1 cellular context compared by ENCODE assay signal in the genomic region with DNA sequence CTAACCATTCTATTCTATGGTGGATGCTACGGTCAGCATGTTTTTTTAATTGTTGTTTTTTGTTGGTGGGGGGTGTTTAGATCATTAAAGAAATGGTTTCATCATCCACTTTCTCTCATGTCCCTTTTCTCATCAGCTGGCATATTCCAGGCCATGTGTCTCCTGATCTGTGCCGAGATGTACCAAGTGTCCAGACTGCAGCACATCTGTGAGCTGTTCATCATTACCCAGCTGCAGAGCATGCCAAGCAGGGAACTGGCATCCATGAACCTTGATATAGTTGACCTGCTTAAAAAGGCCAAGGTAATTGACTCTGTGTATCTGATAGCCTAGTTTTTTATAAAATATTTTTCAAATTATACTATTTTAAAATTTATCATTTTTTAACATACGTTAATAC.
TF ChIP-seq lines count a peak whose summit lies in the region.

No MANE protein-coding gene starts in this region.

TF ChIP-seq in K562, 482 proteins besides CTCF, POLR2A, EP300 and RAD21:
- TF ChIP-seq WHSC1 (IDR thresholded peaks at IDR 0.05; ENCODE audit: low read length), result no peak
- TF ChIP-seq BACH1 (tag; IDR thresholded peaks at IDR 0.05), result no peak
- TF ChIP-seq, protein P1, sequence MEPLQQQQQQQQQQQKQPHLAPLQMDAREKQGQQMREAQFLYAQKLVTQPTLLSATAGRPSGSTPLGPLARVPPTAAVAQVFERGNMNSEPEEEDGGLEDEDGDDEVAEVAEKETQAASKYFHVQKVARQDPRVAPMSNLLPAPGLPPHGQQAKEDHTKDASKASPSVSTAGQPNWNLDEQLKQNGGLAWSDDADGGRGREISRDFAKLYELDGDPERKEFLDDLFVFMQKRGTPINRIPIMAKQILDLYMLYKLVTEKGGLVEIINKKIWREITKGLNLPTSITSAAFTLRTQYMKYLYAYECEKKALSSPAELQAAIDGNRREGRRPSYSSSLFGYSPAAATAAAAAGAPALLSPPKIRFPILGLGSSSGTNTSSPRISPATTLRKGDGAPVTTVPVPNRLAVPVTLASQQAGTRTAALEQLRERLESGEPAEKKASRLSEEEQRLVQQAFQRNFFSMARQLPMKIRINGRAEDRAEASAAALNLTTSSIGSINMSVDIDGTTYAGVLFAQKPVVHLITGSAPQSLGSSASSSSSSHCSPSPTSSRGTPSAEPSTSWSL (CRISPR knock-in tag; IDR thresholded peaks at IDR 0.05; ENCODE audit: borderline replicate concordance), result no peak
- no peak for TF ChIP-seq KLF6 (CRISPR knock-in tag; IDR thresholded peaks at IDR 0.05; ENCODE audit: borderline replicate concordance)
- no peak for TF ChIP-seq ZNF165 (CRISPR knock-in tag; IDR thresholded peaks at IDR 0.05; ENCODE audit: borderline replicate concordance)
- TF ChIP-seq ZSCAN32 (CRISPR knock-in tag; IDR thresholded peaks at IDR 0.05), result no peak
- no peak for TF ChIP-seq BCOR (IDR thresholded peaks at IDR 0.05)
- no peak for TF ChIP-seq BRD9 (IDR thresholded peaks at IDR 0.05; ENCODE audit: low read depth, partially characterized antibody)
- no peak for TF ChIP-seq ZNF197 (CRISPR knock-in tag; IDR thresholded peaks at IDR 0.05; ENCODE audit: low read depth)
- no peak for TF ChIP-seq ZNF431 (CRISPR knock-in tag; IDR thresholded peaks at IDR 0.05)
- TF ChIP-seq ERF (CRISPR knock-in tag; IDR thresholded peaks at IDR 0.05), result no peak
- TF ChIP-seq ZNF639 (CRISPR knock-in tag; conservative IDR thresholded peaks at IDR 0.05 in 1 of 2, IDR thresholded peaks at IDR 0.05 in 1 of 2), result no peak
- no peak for TF ChIP-seq FOXJ3 (CRISPR knock-in tag; IDR thresholded peaks at IDR 0.05)
- no peak for TF ChIP-seq GTF2B (IDR thresholded peaks at IDR 0.05; ENCODE audit: extremely low read depth, insufficient read length)
- TF ChIP-seq ZNF77 (CRISPR knock-in tag; IDR thresholded peaks at IDR 0.05), result no peak
